8 cellular contexts compared by ENCODE assay signal in the genomic region with DNA sequence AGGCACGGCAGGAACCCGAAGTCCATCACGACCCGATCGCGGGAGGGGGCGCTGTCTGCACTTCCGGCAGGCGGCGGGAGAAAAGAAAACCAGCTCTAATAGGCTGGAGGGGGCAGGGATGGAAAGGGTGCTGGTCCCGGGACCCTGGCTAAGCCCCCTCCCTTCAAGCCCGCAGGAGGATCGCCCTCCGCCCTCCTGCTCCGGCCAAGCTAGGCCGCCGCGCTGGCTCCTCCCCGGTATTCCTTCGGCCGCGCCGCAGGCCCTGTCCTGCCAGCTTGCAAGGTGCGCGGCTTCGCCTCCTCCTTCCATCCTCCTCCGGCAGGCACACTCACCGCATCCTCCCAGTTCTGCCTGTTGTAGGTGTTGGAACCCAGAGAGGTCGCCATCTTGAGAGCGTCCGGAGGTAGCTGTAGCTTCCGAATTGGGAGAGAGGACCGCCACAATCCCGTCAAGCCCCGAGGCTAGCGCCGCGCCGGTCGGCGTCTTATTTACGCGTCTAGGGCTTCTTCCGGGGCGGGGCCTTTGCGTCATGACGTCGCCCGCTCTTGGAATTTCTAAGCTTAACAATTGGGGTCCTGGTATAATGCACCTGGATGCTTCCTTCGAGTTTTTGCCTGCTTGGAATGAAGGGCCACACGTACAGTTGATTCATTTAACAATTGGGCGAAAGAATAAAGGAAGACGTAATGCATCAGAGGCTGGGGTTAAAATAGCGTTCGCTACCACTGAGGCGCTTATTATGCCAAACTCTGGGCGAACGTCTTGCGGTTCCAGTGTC. TPM values are rescaled to one million over a fixed set of nuclear protein-coding genes. Genes with fewer than 3 reads are reported as not detected.
A peak's percentile ranks its signal among the peaks of the same experiment; 100 is the strongest.
DNase-seq lines count a peak whose midpoint lies in the region; ATAC-seq and TF ChIP-seq lines count a peak whose summit lies in the region.

A gene (minus strand): TSS at position 463 of the 778 bp plus-strand sequence. CDS start 77 bp downstream, at position 386.

- no peaks in the 10 kb centered on the region for H3K9me3 Mint-ChIP-seq in CD4-positive, alpha-beta memory T cell
- no peaks in the 10 kb centered on the region for H3K9me3 Mint-ChIP-seq in activated CD4-positive, alpha-beta memory T cell treated with anti-CD3 and anti-CD28 coated beads, Interleukin-2, amount 10 ng/mL, durations not matched to agents 7 days and 5 days

- WGBS in lung, 2 donors, result 0% methylated on average over 57 to 59 of the region's 59 CpGs

- H3K27ac ChIP-seq in CD4-positive, alpha-beta memory T cell (ENCODE audit: low read depth, low read length), result peak within 1 kb of the TSS; percentile 94
- peak within 1 kb of the TSS; percentile 95 to 96 for H3K27ac ChIP-seq in lung (ENCODE audit: low read depth in 1 of 2, low read length in 1 of 2)

- intact Hi-C loops in CD4-positive, alpha-beta memory T cell (cut with micrococcal nuclease), result loop anchor here (1.0 to 5.0 kb wide), 11 partner anchors 44 to 552 kb away; a partner anchor contains a TSS

- TF ChIP-seq CTCF in lung (IDR thresholded peaks at IDR 0.05; ENCODE audit: control extremely low read depth, extremely low read depth), result peak; percentile 27

- H3K4me3 Mint-ChIP-seq in CD4-positive, alpha-beta memory T cell, result peak within 1 kb of the TSS in 1 of 8 donors; percentile 60
- H3K4me3 Mint-ChIP-seq in activated CD4-positive, alpha-beta memory T cell treated with anti-CD3 and anti-CD28 coated beads, Interleukin-2, amount 10 ng/mL, durations not matched to agents 7 days and 5 days, result no peak within 1 kb of the TSS

- DNase-seq in CD4-positive, alpha-beta memory T cell, result peak; percentile 90 to 95 (median 91)
- DNase-seq in NCI-H82 treated with DMSO at 0.1 percent for 48 hours (lab: John Stamatoyannopoulos, UW; ENCODE audit: unreplicated experiment) (peak; percentile 56), lung (ENCODE audit: low spot score) (peak; percentile 94)
- DNase-seq in activated CD4-positive, alpha-beta memory T cell treated with anti-CD3 and anti-CD28 coated beads, Interleukin-2, amount 10 ng/mL, durations not matched to agents 7 days and 5 days, result peak; percentile 93
- DNase-seq in effector CD4-positive, alpha-beta T cell, result peak; percentile 91
- peak; percentile 77 to 84 (median 82) for DNase-seq in stimulated activated CD4-positive, alpha-beta T cell treated with anti-CD3 and anti-CD28 coated beads, TNF-alpha, amount 100 ng/mL, for 4 hours (ENCODE audit: low read depth in 3 of 3)

- peaks cover 32% of the 10 kb centered on the region for H3K36me3 ChIP-seq in CD4-positive, alpha-beta memory T cell (ENCODE audit: insufficient read depth, low read length)
- H3K36me3 ChIP-seq in lung (ENCODE audit: control insufficient read depth in 2 of 2, insufficient read depth in 2 of 2, low read length in 2 of 2), result peaks cover 13 to 23% of the 10 kb centered on the region in 2 donors

- peaks cover 0 to 12% (median 4%) of the 10 kb centered on the region in 4 donors for H3K4me1 Mint-ChIP-seq in CD4-positive, alpha-beta memory T cell
- peaks cover 9% of the 10 kb centered on the region for H3K4me1 Mint-ChIP-seq in activated CD4-positive, alpha-beta memory T cell treated with anti-CD3 and anti-CD28 coated beads, Interleukin-2, amount 10 ng/mL, durations not matched to agents 7 days and 5 days

- H3K36me3 Mint-ChIP-seq in CD4-positive, alpha-beta memory T cell, result peaks cover 16 to 32% of the 10 kb centered on the region in 2 donors
- H3K36me3 Mint-ChIP-seq in activated CD4-positive, alpha-beta memory T cell treated with anti-CD3 and anti-CD28 coated beads, Interleukin-2, amount 10 ng/mL, durations not matched to agents 7 days and 5 days (ENCODE audit: low read depth), result peaks cover 23% of the 10 kb centered on the region

- peak within 1 kb of the TSS; percentile 92 to 93 for H3K4me3 ChIP-seq in CD4-positive, alpha-beta memory T cell (ENCODE audit: low read length in 2 of 2)
- peak within 1 kb of the TSS; percentile 98 for H3K4me3 ChIP-seq in lung

- H3K9me3 ChIP-seq in CD4-positive, alpha-beta memory T cell (ENCODE audit: control insufficient read depth in 1 of 2, low read length in 2 of 2), result no peaks in the 10 kb centered on the region
- no peaks in the 10 kb centered on the region for H3K9me3 ChIP-seq in lung (ENCODE audit: control insufficient read depth in 2 of 2, insufficient read depth in 1 of 2, low read length in 1 of 2)

- peak within 1 kb of the TSS in 1 of 7 donors; percentile 84 for H3K27ac Mint-ChIP-seq in CD4-positive, alpha-beta memory T cell
- H3K27ac Mint-ChIP-seq in activated CD4-positive, alpha-beta memory T cell treated with anti-CD3 and anti-CD28 coated beads, Interleukin-2, amount 10 ng/mL, durations not matched to agents 7 days and 5 days, result no peak within 1 kb of the TSS

- H3K4me1 ChIP-seq in CD4-positive, alpha-beta memory T cell (ENCODE audit: insufficient read depth, low read length), result peaks cover 23% of the 10 kb centered on the region
- peaks cover 0 to 8% of the 10 kb centered on the region in 2 donors for H3K4me1 ChIP-seq in lung (ENCODE audit: control insufficient read depth in 2 of 2, insufficient read depth in 2 of 2, low read length in 2 of 2)

- CTCF ChIA-PET in CD4-positive, alpha-beta memory T cell (lab: Charles Lee; ENCODE audit: partially characterized antibody), result interaction anchor here (0.7 to 4.7 kb wide), 33 partner anchors 8 to 552 kb away, joined by 3 to 71 read pairs (median 6); a partner anchor contains a TSS
- CTCF ChIA-PET in activated CD4-positive, alpha-beta memory T cell treated with anti-CD3 and anti-CD28 coated beads, Interleukin-2, amount 10 ng/mL, durations not matched to agents 7 days and 5 days (lab: Charles Lee), result interaction anchor here (0.6 to 4.4 kb wide), 39 partner anchors 8 to 552 kb away, joined by 3 to 108 read pairs (median 4); a partner anchor contains a TSS

- no peaks in the 10 kb centered on the region for H3K27me3 ChIP-seq in CD4-positive, alpha-beta memory T cell (ENCODE audit: insufficient read depth, low read length)
- H3K27me3 ChIP-seq in lung (ENCODE audit: control insufficient read depth, insufficient read depth), result no peaks in the 10 kb centered on the region

- H3K27me3 Mint-ChIP-seq in CD4-positive, alpha-beta memory T cell, result no peaks in the 10 kb centered on the region
- H3K27me3 Mint-ChIP-seq in activated CD4-positive, alpha-beta memory T cell treated with anti-CD3 and anti-CD28 coated beads, Interleukin-2, amount 10 ng/mL, durations not matched to agents 7 days and 5 days, result no peaks in the 10 kb centered on the region

- ATAC-seq in GM19397 (IDR thresholded peaks at IDR 0.05; ENCODE audit: unreplicated experiment) (peak; percentile 97), HG03571 (IDR thresholded peaks at IDR 0.05; ENCODE audit: unreplicated experiment) (peak; percentile 98), lung (ENCODE audit: insufficient read depth, low FRiP score) (peak; percentile 97)

- POLR2A ChIA-PET in CD4-positive, alpha-beta memory T cell (lab: Charles Lee; ENCODE audit: partially characterized antibody), result interaction anchor here (0.7 to 3.8 kb wide), 37 partner anchors 8 to 1150 kb away, joined by 3 to 53 read pairs (median 4); a partner anchor contains a TSS
- POLR2A ChIA-PET in activated CD4-positive, alpha-beta memory T cell treated with anti-CD3 and anti-CD28 coated beads, Interleukin-2, amount 10 ng/mL, durations not matched to agents 7 days and 5 days (lab: Charles Lee), result interaction anchor here (0.5 to 4.5 kb wide), 40 partner anchors 8 to 1070 kb away, joined by 3 to 34 read pairs (median 5); a partner anchor contains a TSS

RNA-seq across cellular contexts. Expression of the gene that starts here (rescaled TPM):
- total RNA-seq in CD4-positive, alpha-beta memory T cell, result 10 to 100 TPM; 91.0 to 91.2 TPM
- 10 to 100 TPM; 52.4 to 69.4 TPM for polyA plus RNA-seq in CD4-positive, alpha-beta memory T cell
- 10 to 100 TPM; 66.8 to 70.7 TPM for total RNA-seq in activated CD4-positive, alpha-beta memory T cell treated with anti-CD3 and anti-CD28 coated beads, Interleukin-2, amount 10 ng/mL, durations not matched to agents 7 days and 5 days
- total RNA-seq in lung, result 10 to 100 TPM; 41.9 to 49.9 TPM
- polyA plus RNA-seq in lung, result 10 to 100 TPM; 27.2 to 35.4 TPM

Comparison
In these comparisons a context has a peak if more than half of its experiments do, and no peak if none do; other contexts are left out.
1. Peak in every context shown above with its lines: DNase-seq, ATAC-seq, H3K4me3 ChIP-seq and H3K27ac ChIP-seq.